In genomic region chr1:7667625-7668218, GRCh38 we compare ENCODE assay signal across 7 cellular contexts.
A peak's percentile ranks its signal among the peaks of the same experiment; 100 is the strongest.
DNase-seq lines count a peak whose midpoint lies in the region; FAIRE-seq and TF ChIP-seq lines count a peak whose summit lies in the region.

No MANE protein-coding gene starts in this region.

- peaks cover 8% of the 10 kb centered on the region for H3K27me3 Mint-ChIP-seq in progenitor cell of endocrine pancreas

- H3K4me3 Mint-ChIP-seq in progenitor cell of endocrine pancreas (ENCODE audit: low read depth) = no peak overlapping the region

- peaks cover 12% of the 10 kb centered on the region for H3K4me1 ChIP-seq in adipocyte (ENCODE audit: control insufficient read depth, insufficient read depth, low read length)

- H3K27me3 ChIP-seq in adipocyte (replicated peaks; ENCODE audit: control insufficient read depth, insufficient read depth, low read length) = peaks cover 14% of the 10 kb centered on the region

- H3K36me3 Mint-ChIP-seq in progenitor cell of endocrine pancreas (ENCODE audit: insufficient read depth) = no peaks in the 10 kb centered on the region

- no peaks in the 10 kb centered on the region for H3K9me3 Mint-ChIP-seq in progenitor cell of endocrine pancreas (ENCODE audit: low read depth)

- FAIRE-seq in GM12891 (lab: Jason Lieb, UNC) (peak; percentile 92), urothelium cell line (lab: Jason Lieb, UNC) (peak; percentile 68)

- no peaks in the 10 kb centered on the region for H3K36me3 ChIP-seq in adipocyte (ENCODE audit: control insufficient read depth, insufficient read depth, low read length, severe bottlenecking)

- H3K9ac ChIP-seq in adipocyte (ENCODE audit: low read length) = no peak overlapping the region

- peaks cover 8% of the 10 kb centered on the region for H3K4me1 Mint-ChIP-seq in progenitor cell of endocrine pancreas (ENCODE audit: low read depth)

- no peaks in the 10 kb centered on the region for H3K9me3 ChIP-seq in adipocyte (ENCODE audit: control insufficient read depth, low read length)

- peak; percentile 98 for TF ChIP-seq CTCF in progenitor cell of endocrine pancreas (IDR thresholded peaks at IDR 0.05; ENCODE audit: unreplicated experiment)

- no peak overlapping the region for H3K27ac Mint-ChIP-seq in progenitor cell of endocrine pancreas

- H3K4me3 ChIP-seq in adipocyte (ENCODE audit: low read length) = no peak overlapping the region

- no peak for TF ChIP-seq POLR2A in GM12891 (IDR thresholded peaks at IDR 0.05; ENCODE audit: low read depth, low read length)

- intact Hi-C loops in cardiac septum (cut with DNase I) = loop anchor here (1.0 to 10.0 kb wide), 2 partner anchors 85 to 237 kb away; no protein-coding TSS in a partner anchor

- peak; percentile 92 for DNase-seq in GM12891 (ENCODE audit: insufficient read length, low spot score)
- DNase-seq in MV-4-11 (lab: John Stamatoyannopoulos, UW) = peak; percentile 68
- DNase-seq in T follicular helper cell (ENCODE audit: low read depth) = peak; percentile 72
- peak; percentile 94 for DNase-seq in adipocyte (ENCODE audit: low read depth)
- DNase-seq in cardiac septum (ENCODE audit: low spot score) = peak; percentile 90
- peak; percentile 95 for DNase-seq in progenitor cell of endocrine pancreas (ENCODE audit: low spot score, unreplicated experiment)
- DNase-seq in urothelium cell line (ENCODE audit: low spot score) = peak; percentile 80

TF ChIP-seq in GM12891, 5 proteins besides CTCF, POLR2A, EP300 and RAD21:
- TF ChIP-seq PAX5 (IDR thresholded peaks at IDR 0.05; ENCODE audit: insufficient read depth, low read length, severe bottlenecking) = no peak
- TF ChIP-seq SPI1 (IDR thresholded peaks at IDR 0.05; ENCODE audit: low read depth, low read length) = no peak
